In the genomic region with DNA sequence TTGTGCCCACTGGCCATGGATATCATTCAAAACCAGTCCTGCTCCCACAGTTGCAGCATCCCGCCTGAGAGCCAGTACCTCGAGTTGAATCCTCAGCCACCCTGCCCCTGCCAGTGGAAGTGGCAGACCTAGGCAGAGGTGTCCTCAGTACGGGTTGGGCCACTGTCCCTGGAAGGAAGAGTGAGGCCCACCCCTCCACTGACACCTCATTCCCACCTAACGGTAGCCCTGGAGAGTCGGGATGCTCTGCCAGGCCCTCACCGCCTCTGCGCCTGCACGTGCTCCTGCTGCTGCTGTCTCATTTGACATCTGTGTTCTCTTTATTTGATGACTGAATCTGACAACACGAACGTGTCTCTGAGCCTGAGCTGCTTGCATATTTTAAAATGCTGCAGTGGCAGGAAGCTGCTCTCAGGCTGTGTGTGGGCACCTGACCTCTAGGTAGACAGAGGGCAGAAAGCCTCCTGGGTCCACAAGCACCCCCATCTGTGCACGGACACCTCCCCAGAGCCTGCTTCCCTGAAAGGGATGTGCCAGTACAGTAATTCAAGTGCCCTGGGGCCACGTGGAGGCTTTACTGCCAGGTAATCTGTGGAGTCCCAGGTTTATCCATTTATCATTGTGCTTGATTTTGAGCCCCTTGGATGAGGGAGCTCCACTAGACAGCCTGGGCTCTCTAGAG, we compare ENCODE assay signal across 26 cellular contexts.
A peak's percentile ranks its signal among the peaks of the same experiment; 100 is the strongest.
DNase-seq lines count a peak whose midpoint lies in the region; ATAC-seq and TF ChIP-seq lines count a peak whose summit lies in the region.
"Had no signal": no experiment of that assay in that cellular context is flagged by ENCODE, and none has a peak within 500 bp of the region (broad histone marks: within the 10 kb centered on the region; RNA-seq: fewer than 3 reads in every experiment).

No MANE protein-coding gene starts in this region.

- H3K27me3 ChIP-seq in SK-N-SH (ENCODE audit: insufficient read depth), result no peaks in the 10 kb centered on the region
- H3K27me3 ChIP-seq in endodermal cell (ENCODE audit: control insufficient read depth, insufficient read depth, low read length, poor library complexity, severe bottlenecking), result no peaks in the 10 kb centered on the region
- H3K27me3 ChIP-seq: body of pancreas had no signal

- WGBS in SK-N-SH (ENCODE audit: low lambda C conversion rate), result 33% methylated on average over 12 of the region's 12 CpGs
- WGBS in endodermal cell (ENCODE audit: insufficient coverage in 1 of 2, insufficient read length in 1 of 2), 2 experiments, result 81 to 88% methylated on average over 9 to 12 of the region's 12 CpGs

- TF ChIP-seq RAD21 in SK-N-SH (IDR thresholded peaks at IDR 0.05; ENCODE audit: low read length), result no peak

- no peaks in the 10 kb centered on the region for H4K20me1 ChIP-seq in SK-N-SH (ENCODE audit: insufficient read depth)

- intact Hi-C loops in sciatic nerve (cut with DNase I), result no loop called here

- H3K9me3 Mint-ChIP-seq in endodermal cell, result no peaks in the 10 kb centered on the region
- H3K9me3 Mint-ChIP-seq: activated CD8-positive, alpha-beta T cell treated with anti-CD3 and anti-CD28 coated beads for 36 hours; activated T-cell treated with anti-CD3 and anti-CD28 coated beads, Interleukin-2, amount 50 U/mL, for 4 hours; CD8-positive, alpha-beta T cell; stimulated activated naive CD8-positive, alpha-beta T cell treated with anti-CD3 and anti-CD28 coated beads, Interleukin-15, amount 100 ng/mL, for 72 hours; T-cell had no signal

- H3K9ac ChIP-seq in SK-N-SH, result no peak overlapping the region
- no peak overlapping the region for H3K9ac ChIP-seq in endodermal cell (ENCODE audit: extremely low read depth, low read length, poor library complexity, severe bottlenecking)

- no peak overlapping the region for H3K4me2 ChIP-seq in SK-N-SH
- H3K4me2 ChIP-seq: A549 had no signal

- H3K4me1 ChIP-seq in SK-N-SH (ENCODE audit: control insufficient read depth in 1 of 2, insufficient read depth in 2 of 2, low read depth in 1 of 2, low read length in 1 of 2), result peaks cover 0 to 18% of the 10 kb centered on the region in 2 experiments; a peak in 2 of 4 replicates
- H3K4me1 ChIP-seq in endodermal cell (ENCODE audit: control insufficient read depth, insufficient read depth, low read length), result no peaks in the 10 kb centered on the region
- H3K4me1 ChIP-seq: A549, body of pancreas, heart left ventricle, SJCRH30, tibial artery had no signal

- POLR2A ChIA-PET in SK-N-SH (lab: Yijun Ruan, JAX), result no interaction called here

- no peaks in the 10 kb centered on the region for H3F3A ChIP-seq in SK-N-SH (replicated peaks; ENCODE audit: insufficient read depth)

- H3K9me2 ChIP-seq in SK-N-SH, result no peaks in the 10 kb centered on the region

- H2AFZ ChIP-seq in SK-N-SH (ENCODE audit: low read depth), result no peak overlapping the region

- H3K4me3 ChIP-seq in SK-N-SH (ENCODE audit: low read depth in 2 of 2, low read length in 1 of 2) (no peak overlapping the region), endodermal cell (ENCODE audit: low read length) (no peak overlapping the region)
- H3K4me3 ChIP-seq: A549, body of pancreas, heart left ventricle, SJCRH30, skin epidermis, tibial artery had no signal

- DNase-seq in SK-N-SH (peak; percentile 38), D341Med (ENCODE audit: low spot score) (peak; percentile 36), endodermal cell (peak; percentile 35), sciatic nerve (ENCODE audit: low spot score) (peak; percentile 42), EL (no peak), LoVo (ENCODE audit: low spot score) (no peak), glomerular visceral epithelial cell (ENCODE audit: extremely low spot score) (no peak)
- DNase-seq: activated CD8-positive, alpha-beta T cell treated with anti-CD3 and anti-CD28 coated beads for 36 hours; activated naive CD4-positive, alpha-beta T cell; activated T-cell treated with anti-CD3 and anti-CD28 coated beads, Interleukin-2, amount 50 U/mL, for 4 hours; AML-193; DMS153; effector CD4-positive, alpha-beta T cell; mesenchymal stem cell; NCI-H524 treated with DMSO at 0.1 percent for 48 hours; SJCRH30; stimulated activated naive CD8-positive, alpha-beta T cell treated with anti-CD3 and anti-CD28 coated beads, Interleukin-15, amount 100 ng/mL, for 72 hours had no signal

- H3K36me3 ChIP-seq in SK-N-SH (replicated peaks in 1 of 2; ENCODE audit: control insufficient read depth in 1 of 2, insufficient read depth in 2 of 2, low read length in 1 of 2) (no peaks in the 10 kb centered on the region), endodermal cell (ENCODE audit: control insufficient read depth, insufficient read depth, low read length) (no peaks in the 10 kb centered on the region)
- H3K36me3 ChIP-seq: heart left ventricle, SJCRH30, tibial artery had no signal

- ATAC-seq in SK-N-SH treated with all-trans-retinoic acid at 6 μM for 48 hours (no peak), sciatic nerve (no peak)
- ATAC-seq: A549; activated CD4-positive, CD25-positive, alpha-beta regulatory T cell treated with anti-CD3 and anti-CD28 coated beads, Interleukin-2, amount 50 U/mL, for 24 hours; activated CD8-positive, alpha-beta T cell treated with anti-CD3 and anti-CD28 coated beads for 36 hours; activated T-cell treated with anti-CD3 and anti-CD28 coated beads, Interleukin-2, amount 50 U/mL, for 4 hours; body of pancreas; CD8-positive, alpha-beta T cell; heart left ventricle; stimulated activated naive CD8-positive, alpha-beta T cell treated with anti-CD3 and anti-CD28 coated beads, Interleukin-15, amount 100 ng/mL, for 72 hours; T-cell had no signal

- peaks cover 11% of the 10 kb centered on the region for H3K36me3 Mint-ChIP-seq in endodermal cell (ENCODE audit: low read depth)
- H3K36me3 Mint-ChIP-seq: CD8-positive, alpha-beta T cell; T-cell had no signal

- H3K27ac Mint-ChIP-seq in endodermal cell, result no peak overlapping the region
- H3K27ac Mint-ChIP-seq: activated CD8-positive, alpha-beta T cell treated with anti-CD3 and anti-CD28 coated beads for 36 hours; CD8-positive, alpha-beta T cell; T-cell had no signal

- CTCF ChIA-PET in SK-N-SH (lab: Yijun Ruan, JAX), result interaction anchor here (0.6 kb wide), 1 partner anchor 418 kb away, joined by 3 read pairs; no protein-coding TSS in a partner anchor

- no peaks in the 10 kb centered on the region for H3K79me2 ChIP-seq in SK-N-SH (ENCODE audit: insufficient read depth)

- no peak overlapping the region for H3K4me3 Mint-ChIP-seq in endodermal cell
- H3K4me3 Mint-ChIP-seq: activated CD8-positive, alpha-beta T cell treated with anti-CD3 and anti-CD28 coated beads for 36 hours; activated T-cell treated with anti-CD3 and anti-CD28 coated beads, Interleukin-2, amount 50 U/mL, for 4 hours; CD8-positive, alpha-beta T cell; stimulated activated naive CD8-positive, alpha-beta T cell treated with anti-CD3 and anti-CD28 coated beads, Interleukin-15, amount 100 ng/mL, for 72 hours; T-cell had no signal

- H3K27me3 Mint-ChIP-seq in endodermal cell (ENCODE audit: insufficient read depth), result no peaks in the 10 kb centered on the region

- H3K27ac ChIP-seq in SK-N-SH (ENCODE audit: low read depth in 2 of 2, low read length in 1 of 2), result no peak overlapping the region
- H3K27ac ChIP-seq in endodermal cell (ENCODE audit: low read depth, low read length), result no peak overlapping the region
- H3K27ac ChIP-seq: A549, body of pancreas, heart left ventricle, SJCRH30, skin epidermis, tibial artery had no signal

- TF ChIP-seq CTCF in SK-N-SH (IDR thresholded peaks at IDR 0.05), result no peak
- TF ChIP-seq CTCF in endodermal cell (conservative IDR thresholded peaks at IDR 0.05), result no peak

- H3K4me1 Mint-ChIP-seq in endodermal cell, result peaks cover 11% of the 10 kb centered on the region
- H3K4me1 Mint-ChIP-seq: stimulated activated naive CD8-positive, alpha-beta T cell treated with anti-CD3 and anti-CD28 coated beads, Interleukin-15, amount 100 ng/mL, for 72 hours; T-cell had no signal

- no peaks in the 10 kb centered on the region for H3K9me3 ChIP-seq in SK-N-SH
- H3K9me3 ChIP-seq in endodermal cell (ENCODE audit: control insufficient read depth, low read length), result peaks cover 11% of the 10 kb centered on the region
- H3K9me3 ChIP-seq: A549, body of pancreas, heart left ventricle, SJCRH30, tibial artery had no signal

- TF ChIP-seq EP300 in SK-N-SH (IDR thresholded peaks at IDR 0.05; ENCODE audit: borderline replicate concordance in 1 of 2, low read depth in 1 of 2, low read length in 1 of 2), result no peak

TF ChIP-seq in SK-N-SH, 30 proteins besides CTCF, POLR2A, EP300 and RAD21 (continues in another document):
- TF ChIP-seq JUND (IDR thresholded peaks at IDR 0.05) (no peak), FOXJ3 (CRISPR knock-in tag; IDR thresholded peaks at IDR 0.05) (no peak), RCOR1 (IDR thresholded peaks at IDR 0.05; ENCODE audit: low read length) (no peak)
- TF ChIP-seq, protein P1, sequence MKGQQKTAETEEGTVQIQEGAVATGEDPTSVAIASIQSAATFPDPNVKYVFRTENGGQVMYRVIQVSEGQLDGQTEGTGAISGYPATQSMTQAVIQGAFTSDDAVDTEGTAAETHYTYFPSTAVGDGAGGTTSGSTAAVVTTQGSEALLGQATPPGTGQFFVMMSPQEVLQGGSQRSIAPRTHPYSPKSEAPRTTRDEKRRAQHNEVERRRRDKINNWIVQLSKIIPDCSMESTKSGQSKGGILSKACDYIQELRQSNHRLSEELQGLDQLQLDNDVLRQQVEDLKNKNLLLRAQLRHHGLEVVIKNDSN (IDR thresholded peaks at IDR 0.05; ENCODE audit: borderline replicate concordance, low read depth), result no peak

TF ChIP-seq in SK-N-SH treated with all-trans-retinoic acid at 6 μM for 48 hours, 23 proteins besides CTCF, POLR2A, EP300 and RAD21:
- no peak for TF ChIP-seq PPARA (CRISPR knock-in tag; IDR thresholded peaks at IDR 0.05; ENCODE audit: borderline replicate concordance)
- TF ChIP-seq, protein P2, sequence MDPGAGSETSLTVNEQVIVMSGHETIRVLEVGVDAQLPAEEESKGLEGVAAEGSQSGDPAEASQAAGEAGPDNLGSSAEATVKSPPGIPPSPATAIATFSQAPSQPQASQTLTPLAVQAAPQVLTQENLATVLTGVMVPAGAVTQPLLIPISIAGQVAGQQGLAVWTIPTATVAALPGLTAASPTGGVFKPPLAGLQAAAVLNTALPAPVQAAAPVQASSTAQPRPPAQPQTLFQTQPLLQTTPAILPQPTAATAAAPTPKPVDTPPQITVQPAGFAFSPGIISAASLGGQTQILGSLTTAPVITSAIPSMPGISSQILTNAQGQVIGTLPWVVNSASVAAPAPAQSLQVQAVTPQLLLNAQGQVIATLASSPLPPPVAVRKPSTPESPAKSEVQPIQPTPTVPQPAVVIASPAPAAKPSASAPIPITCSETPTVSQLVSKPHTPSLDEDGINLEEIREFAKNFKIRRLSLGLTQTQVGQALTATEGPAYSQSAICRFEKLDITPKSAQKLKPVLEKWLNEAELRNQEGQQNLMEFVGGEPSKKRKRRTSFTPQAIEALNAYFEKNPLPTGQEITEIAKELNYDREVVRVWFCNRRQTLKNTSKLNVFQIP (CRISPR knock-in tag; IDR thresholded peaks at IDR 0.05; ENCODE audit: borderline replicate concordance, low read depth), result no peak

Comparison
In these comparisons a context has a peak if more than half of its experiments do, and no peak if none do; other contexts are left out.
1. DNase-seq: peak in SK-N-SH (single experiment), D341Med (single experiment), endodermal cell (single experiment) and sciatic nerve (single experiment); none in EL (single experiment), LoVo (single experiment) and glomerular visceral epithelial cell (single experiment).